ENCODE assay signal across 7 cellular contexts in genomic region chr11:1454576-1454975, GRCh38.
"Had no signal": no experiment of that assay in that cellular context is flagged by ENCODE, and none has a peak within 500 bp of the region (broad histone marks: within the 10 kb centered on the region; RNA-seq: fewer than 3 reads in every experiment).

No MANE protein-coding gene starts in this region.

- H3K27me3 Mint-ChIP-seq: IgD-negative memory B cell had no signal

- H3K36me3 Mint-ChIP-seq: IgD-negative memory B cell had no signal

- H3K4me3 Mint-ChIP-seq: H9, IgD-negative memory B cell had no signal

- H3K27ac Mint-ChIP-seq: H9, IgD-negative memory B cell had no signal

- H3K4me3 ChIP-seq: GM23248 had no signal

- H2AFZ ChIP-seq: GM23248 had no signal

- H3K9me3 Mint-ChIP-seq: H9, IgD-negative memory B cell had no signal

- DNase-seq: GM23248, GOT3, H9, HCEC 1CT had no signal

- H3K9ac ChIP-seq: GM23248 had no signal

- H3K27ac ChIP-seq: GM23248 had no signal

- FAIRE-seq: H54, HTR-8/SVneo had no signal
